ENCODE assay signal across 9 cellular contexts in genomic region chr6:152552616-152553209, GRCh38.
A peak's percentile ranks its signal among the peaks of the same experiment; 100 is the strongest.
DNase-seq lines count a peak whose midpoint lies in the region; TF ChIP-seq lines count a peak whose summit lies in the region.
"Had no signal": no experiment of that assay in that cellular context is flagged by ENCODE, and none has a peak within 500 bp of the region (broad histone marks: within the 10 kb centered on the region; RNA-seq: fewer than 3 reads in every experiment).

No MANE protein-coding gene starts in this region.

- peak in 1 of 2 experiments; percentile 38; a peak in 1 of 4 replicates for TF ChIP-seq EP300 in SK-N-SH (IDR thresholded peaks at IDR 0.05; ENCODE audit: borderline replicate concordance in 1 of 2, low read depth in 1 of 2, low read length in 1 of 2)
- TF ChIP-seq EP300 in tibial nerve (IDR thresholded peaks at IDR 0.05), result no peak

- no peaks in the 10 kb centered on the region for H4K20me1 ChIP-seq in SK-N-SH (ENCODE audit: insufficient read depth)

- peak; percentile 70 for TF ChIP-seq CTCF in SK-N-SH (IDR thresholded peaks at IDR 0.05)
- TF ChIP-seq CTCF in tibial nerve (IDR thresholded peaks at IDR 0.05), result peak; percentile 46 to 77 (median 61)

- no peak overlapping the region for H3K27ac ChIP-seq in SK-N-SH (ENCODE audit: low read depth in 2 of 2, low read length in 1 of 2)
- no peak overlapping the region for H3K27ac ChIP-seq in tibial nerve

- WGBS in SK-N-SH (ENCODE audit: low lambda C conversion rate), result 55% methylated on average over 7 of the region's 9 CpGs
- WGBS in tibial nerve, 2 donors, result 40 to 43% methylated on average over 9 of the region's 9 CpGs

- no peak overlapping the region for H3K4me2 ChIP-seq in SK-N-SH

- H2AFZ ChIP-seq in SK-N-SH (ENCODE audit: low read depth), result no peak overlapping the region

- H3K79me2 ChIP-seq in SK-N-SH (ENCODE audit: insufficient read depth), result peaks cover 32% of the 10 kb centered on the region

- H3K27me3 ChIP-seq in H7 (ENCODE audit: control insufficient read depth, insufficient read depth, low read length), result no peaks in the 10 kb centered on the region
- no peaks in the 10 kb centered on the region for H3K27me3 ChIP-seq in SK-N-SH (ENCODE audit: insufficient read depth)
- no peaks in the 10 kb centered on the region for H3K27me3 ChIP-seq in tibial nerve

- CTCF ChIA-PET in SK-N-SH (lab: Yijun Ruan, JAX), result interaction anchor here (0.6 to 4.6 kb wide), 40 partner anchors 12 to 405 kb away, joined by 3 to 63 read pairs (median 5); partner anchors contain the start of gene SYNE1

- H3K4me1 ChIP-seq in SK-N-SH (ENCODE audit: control insufficient read depth in 1 of 2, insufficient read depth in 2 of 2, low read depth in 1 of 2, low read length in 1 of 2), result peaks cover 0 to 5% of the 10 kb centered on the region in 2 experiments; a peak in 2 of 4 replicates
- H3K4me1 ChIP-seq in tibial nerve, result no peaks in the 10 kb centered on the region

- no peaks in the 10 kb centered on the region for H3K9me2 ChIP-seq in SK-N-SH

- POLR2A ChIA-PET in SK-N-SH (lab: Yijun Ruan, JAX), result no interaction called here

- H3K4me3 ChIP-seq in H7 (ENCODE audit: insufficient read depth, low read depth, low read length), result no peak overlapping the region
- H3K4me3 ChIP-seq in SK-N-SH (ENCODE audit: low read depth in 2 of 2, low read length in 1 of 2), result peak overlapping the region in 1 of 2 experiments; percentile 49; a peak in 1 of 4 replicates
- H3K4me3 ChIP-seq in tibial nerve, result no peak overlapping the region

- H3K9me3 ChIP-seq in SK-N-SH (no peaks in the 10 kb centered on the region), tibial nerve (peaks cover 0 to 9% (median 0%) of the 10 kb centered on the region in 4 donors)

- TF ChIP-seq RAD21 in SK-N-SH (IDR thresholded peaks at IDR 0.05; ENCODE audit: low read length), result peak; percentile 88

- H3K9ac ChIP-seq in SK-N-SH, result no peak overlapping the region

- H3F3A ChIP-seq in SK-N-SH (replicated peaks; ENCODE audit: insufficient read depth), result no peaks in the 10 kb centered on the region

- H3K36me3 ChIP-seq in H7 (replicated peaks; ENCODE audit: control insufficient read depth, insufficient read depth, low read length) (no peaks in the 10 kb centered on the region), SK-N-SH (replicated peaks in 1 of 2; ENCODE audit: control insufficient read depth in 1 of 2, insufficient read depth in 2 of 2, low read length in 1 of 2) (peaks cover 0 to 5% of the 10 kb centered on the region in 2 experiments), tibial nerve (no peaks in the 10 kb centered on the region)

- DNase-seq in stimulated activated CD4-positive, alpha-beta T cell treated with anti-CD3 and anti-CD28 coated beads, Interleukin-12 subunit alpha, Interleukin-12 subunit beta, amount 100 ng/mL, for 48 hours (ENCODE audit: low read depth in 2 of 3, low spot score in 1 of 3), result peak in 2 of 3 donors; percentile 2 to 8
- DNase-seq in stimulated activated CD4-positive, alpha-beta T cell treated with anti-CD3 and anti-CD28 coated beads, Interleukin-4, amount 100 ng/mL, for 24 hours, result no peak
- DNase-seq in H7, result peak; percentile 19
- peak; percentile 15 for DNase-seq in KG1 (lab: John Stamatoyannopoulos, UW)
- peak; percentile 55 for DNase-seq in SK-N-SH
- DNase-seq in ecto neural progenitor cell (ENCODE audit: low spot score), result peak; percentile 73
- peak; percentile 83 to 90 for DNase-seq in lung microvascular endothelial cell (ENCODE audit: low read depth in 2 of 2)
- DNase-seq in tibial nerve (ENCODE audit: low spot score in 2 of 2), result peak in 1 of 2 donors; percentile 62
- DNase-seq: naive B cell had no signal

- no peak for TF ChIP-seq POLR2A in tibial nerve (IDR thresholded peaks at IDR 0.05)

TF ChIP-seq in SK-N-SH, 30 proteins besides CTCF, POLR2A, EP300 and RAD21:
- no peak for TF ChIP-seq FOXM1 (IDR thresholded peaks at IDR 0.05; ENCODE audit: low read depth)
- TF ChIP-seq RFX5 (IDR thresholded peaks at IDR 0.05; ENCODE audit: low read length), result 0 out of 2 replicates have a peak, but pooled peaks have one; percentile 28
- TF ChIP-seq CHD2 (IDR thresholded peaks at IDR 0.05; ENCODE audit: low read length, partially characterized antibody), result peak; percentile 66
- TF ChIP-seq SMC3 (IDR thresholded peaks at IDR 0.05; ENCODE audit: low read depth, low read length), result peak; percentile 92
